8 cellular contexts compared by ENCODE assay signal in the genomic region with DNA sequence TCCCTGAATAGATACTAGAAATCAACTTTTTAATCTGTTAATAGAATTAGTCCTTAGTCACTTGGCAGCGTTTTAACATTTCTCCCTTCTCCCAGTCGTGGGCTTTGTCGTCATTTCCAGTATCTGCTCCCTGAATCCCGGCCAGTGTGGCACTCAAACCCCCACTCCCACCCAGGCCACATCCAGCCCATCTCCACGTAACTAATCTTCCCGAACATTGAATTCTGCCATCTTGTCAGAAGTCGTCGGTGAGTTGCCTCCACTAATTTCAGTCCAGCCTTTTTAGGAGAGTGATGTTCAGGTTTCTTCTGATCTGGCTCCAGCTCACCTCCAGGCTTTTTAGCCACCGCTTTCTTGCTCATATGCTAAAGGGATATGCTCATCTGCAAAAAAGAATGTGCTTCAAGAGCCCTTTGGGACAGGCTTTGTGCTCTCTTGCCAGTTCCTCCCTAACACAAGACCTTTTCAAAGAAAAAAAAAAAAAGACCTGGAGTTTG. TPM values are rescaled to one million over a fixed set of nuclear protein-coding genes. Genes with fewer than 3 reads are reported as not detected.
DNase-seq lines count a peak whose midpoint lies in the region; ATAC-seq, FAIRE-seq and TF ChIP-seq lines count a peak whose summit lies in the region.

No MANE protein-coding gene starts in this region.

- peak overlapping the region; percentile 87 for H3K4me2 ChIP-seq in hepatocyte
- peak overlapping the region; percentile 97 for H3K4me2 ChIP-seq in smooth muscle cell

- H3K27me3 ChIP-seq in hepatocyte (no peaks in the 10 kb centered on the region), smooth muscle cell (ENCODE audit: low read depth) (no peaks in the 10 kb centered on the region)

- H3K79me2 ChIP-seq in hepatocyte (peaks cover 58% of the 10 kb centered on the region), smooth muscle cell (ENCODE audit: low read depth) (peaks cover 61% of the 10 kb centered on the region)

- peaks cover 40% of the 10 kb centered on the region for H3K36me3 Mint-ChIP-seq in stimulated activated naive CD8-positive, alpha-beta T cell treated with anti-CD3 and anti-CD28 coated beads, Interleukin-15, Interleukin-2, amounts not matched to agents 100 ng/mL and 50 ng/mL, for 24 hours (ENCODE audit: low read depth)
- peaks cover 58% of the 10 kb centered on the region for H3K36me3 Mint-ChIP-seq in activated T-helper 17 cell treated with anti-CD3 and anti-CD28 coated beads, Interleukin-2, amount 50 U/mL, for 72 hours (ENCODE audit: low read depth)

- H2AFZ ChIP-seq in hepatocyte (no peak overlapping the region), smooth muscle cell (ENCODE audit: low read depth) (no peak overlapping the region)

- peak overlapping the region; percentile 92 for H3K27ac Mint-ChIP-seq in stimulated activated naive CD8-positive, alpha-beta T cell treated with anti-CD3 and anti-CD28 coated beads, Interleukin-15, Interleukin-2, amounts not matched to agents 100 ng/mL and 50 ng/mL, for 24 hours
- H3K27ac Mint-ChIP-seq in activated T-helper 17 cell treated with anti-CD3 and anti-CD28 coated beads, Interleukin-2, amount 50 U/mL, for 72 hours, result peak overlapping the region; percentile 93

- no peak for DNase-seq in stimulated activated naive CD8-positive, alpha-beta T cell treated with anti-CD3 and anti-CD28 coated beads, Interleukin-15, Interleukin-2, amounts not matched to agents 100 U/mL and 50 U/mL, for 24 hours
- DNase-seq in hepatocyte (ENCODE audit: low spot score), result peak; percentile 18
- DNase-seq in smooth muscle cell (lab: John Stamatoyannopoulos, UW; ENCODE audit: unreplicated experiment), result no peak
- no peak for DNase-seq in DMS153 treated with DMSO at 0.1 percent for 48 hours (lab: John Stamatoyannopoulos, UW; ENCODE audit: unreplicated experiment)
- no peak for DNase-seq in D721Med (ENCODE audit: insufficient read length, low spot score)

- H4K20me1 ChIP-seq in hepatocyte (ENCODE audit: insufficient read depth, poor library complexity, severe bottlenecking) (peaks cover 42% of the 10 kb centered on the region), smooth muscle cell (ENCODE audit: low read depth) (peaks cover 57% of the 10 kb centered on the region)

- FAIRE-seq in D721Med (lab: Jason Lieb, UNC), result no peak

- H3K9me3 ChIP-seq in hepatocyte (ENCODE audit: low read depth), result no peaks in the 10 kb centered on the region
- H3K9me3 ChIP-seq in smooth muscle cell (replicated peaks; ENCODE audit: low read depth), result no peaks in the 10 kb centered on the region

- peak overlapping the region; percentile 99 for H3K4me3 Mint-ChIP-seq in stimulated activated naive CD8-positive, alpha-beta T cell treated with anti-CD3 and anti-CD28 coated beads, Interleukin-15, Interleukin-2, amounts not matched to agents 100 ng/mL and 50 ng/mL, for 24 hours
- H3K4me3 Mint-ChIP-seq in activated T-helper 17 cell treated with anti-CD3 and anti-CD28 coated beads, Interleukin-2, amount 50 U/mL, for 72 hours, result peak overlapping the region; percentile 93

- 3% methylated on average over 9 of the region's 9 CpGs for WGBS in hepatocyte (ENCODE audit: low lambda C conversion rate, missing lambda C conversion rate)
- WGBS in smooth muscle cell (ENCODE audit: low lambda C conversion rate), result 3% methylated on average over 9 of the region's 9 CpGs

- peaks cover 53% of the 10 kb centered on the region for H3K4me1 Mint-ChIP-seq in stimulated activated naive CD8-positive, alpha-beta T cell treated with anti-CD3 and anti-CD28 coated beads, Interleukin-15, Interleukin-2, amounts not matched to agents 100 ng/mL and 50 ng/mL, for 24 hours (ENCODE audit: low read depth)
- H3K4me1 Mint-ChIP-seq in activated T-helper 17 cell treated with anti-CD3 and anti-CD28 coated beads, Interleukin-2, amount 50 U/mL, for 72 hours, result peaks cover 36% of the 10 kb centered on the region

- peak overlapping the region; percentile 94 for H3K9ac ChIP-seq in smooth muscle cell (ENCODE audit: low read depth)

- H3K4me3 ChIP-seq in hepatocyte (peak overlapping the region; percentile 58), smooth muscle cell (peak overlapping the region; percentile 92)

- no peaks in the 10 kb centered on the region for H3K9me3 Mint-ChIP-seq in stimulated activated naive CD8-positive, alpha-beta T cell treated with anti-CD3 and anti-CD28 coated beads, Interleukin-15, Interleukin-2, amounts not matched to agents 100 ng/mL and 50 ng/mL, for 24 hours
- H3K9me3 Mint-ChIP-seq in activated T-helper 17 cell treated with anti-CD3 and anti-CD28 coated beads, Interleukin-2, amount 50 U/mL, for 72 hours, result no peaks in the 10 kb centered on the region

- no peaks in the 10 kb centered on the region for H3K27me3 Mint-ChIP-seq in stimulated activated naive CD8-positive, alpha-beta T cell treated with anti-CD3 and anti-CD28 coated beads, Interleukin-15, Interleukin-2, amounts not matched to agents 100 ng/mL and 50 ng/mL, for 24 hours
- no peaks in the 10 kb centered on the region for H3K27me3 Mint-ChIP-seq in activated T-helper 17 cell treated with anti-CD3 and anti-CD28 coated beads, Interleukin-2, amount 50 U/mL, for 72 hours

- no peak for ATAC-seq in stimulated activated naive CD8-positive, alpha-beta T cell treated with anti-CD3 and anti-CD28 coated beads, Interleukin-15, Interleukin-2, amounts not matched to agents 100 U/mL and 50 U/mL, for 24 hours
- ATAC-seq in activated T-helper 17 cell treated with anti-CD3 and anti-CD28 coated beads, Interleukin-2, amount 50 U/mL, for 72 hours (replicated peaks), result no peak
- ATAC-seq in GM19328 (IDR thresholded peaks at IDR 0.05; ENCODE audit: unreplicated experiment), result no peak

- TF ChIP-seq CTCF in hepatocyte (IDR thresholded peaks at IDR 0.05; ENCODE audit: poor library complexity) (no peak), smooth muscle cell (IDR thresholded peaks at IDR 0.05; ENCODE audit: borderline replicate concordance, insufficient read depth, poor library complexity, severe bottlenecking) (no peak), D721Med (IDR thresholded peaks at IDR 0.05; ENCODE audit: insufficient read depth, missing control alignments) (no peak)

- H3K4me1 ChIP-seq in hepatocyte (ENCODE audit: insufficient read depth), result peaks cover 4% of the 10 kb centered on the region
- H3K4me1 ChIP-seq in smooth muscle cell (ENCODE audit: low read depth), result peaks cover 27% of the 10 kb centered on the region

- no peaks in the 10 kb centered on the region for H3K9me2 ChIP-seq in hepatocyte (replicated peaks; ENCODE audit: insufficient read depth)

- H3K27ac ChIP-seq in hepatocyte (peak overlapping the region; percentile 100), smooth muscle cell (ENCODE audit: low read depth) (peak overlapping the region; percentile 96)

- peaks cover 27% of the 10 kb centered on the region for H3F3A ChIP-seq in smooth muscle cell (ENCODE audit: low read depth)

- H3K36me3 ChIP-seq in hepatocyte (replicated peaks; ENCODE audit: insufficient read depth, low read depth), result no peaks in the 10 kb centered on the region
- H3K36me3 ChIP-seq in smooth muscle cell (ENCODE audit: low read depth), result peaks cover 4% of the 10 kb centered on the region

RNA-seq across cellular contexts. Expression of gene TMEM165, which starts 1.3 kb away (rescaled TPM):
- 10 to 100 TPM; 60.5 to 81.9 TPM for total RNA-seq in activated T-helper 17 cell treated with anti-CD3 and anti-CD28 coated beads, Interleukin-2, amount 50 U/mL, for 72 hours
- total RNA-seq in hepatocyte, result 146 and 160 TPM in 2 replicates
- 152 and 172 TPM in 2 replicates for polyA plus RNA-seq in hepatocyte
- total RNA-seq in smooth muscle cell, result 235 and 266 TPM in 2 replicates
- 167 and 178 TPM in 2 replicates for polyA plus RNA-seq in smooth muscle cell

RNA-seq across cellular contexts. Expression of gene SRD5A3, which starts 51.0 kb away (rescaled TPM):
- total RNA-seq in activated T-helper 17 cell treated with anti-CD3 and anti-CD28 coated beads, Interleukin-2, amount 50 U/mL, for 72 hours, result 1 to 10 TPM; 5.1 to 7.7 TPM
- total RNA-seq in hepatocyte (32.4 and 37.5 TPM in 2 replicates), smooth muscle cell (9.9 and 18.1 TPM in 2 replicates)
- polyA plus RNA-seq in hepatocyte (48.7 and 64.3 TPM in 2 replicates), smooth muscle cell (33.2 and 37.3 TPM in 2 replicates)
